Comparison of ENCODE assay signal across 24 cellular contexts in the genomic region with DNA sequence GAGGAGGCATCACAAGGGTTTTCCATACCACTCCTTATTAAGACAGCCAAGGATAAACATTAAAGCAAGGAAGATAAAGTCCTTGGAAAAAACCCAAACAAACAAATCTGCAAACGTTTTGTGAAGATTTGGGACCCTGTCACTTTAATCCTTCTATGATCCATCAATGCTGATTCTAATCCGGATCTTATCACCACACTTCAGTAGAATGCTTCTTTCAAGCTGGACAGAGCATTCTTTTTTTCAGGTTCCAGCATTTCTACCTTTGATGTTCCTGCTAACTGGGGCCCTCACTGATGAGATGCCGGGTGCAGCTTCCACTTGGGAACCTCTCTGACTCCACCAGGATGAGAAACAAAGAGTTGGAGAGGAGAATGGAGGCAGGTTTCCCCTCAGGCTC.
"Had no signal": no experiment of that assay in that cellular context is flagged by ENCODE, and none has a peak within 500 bp of the region (broad histone marks: within the 10 kb centered on the region; RNA-seq: fewer than 3 reads in every experiment).

No MANE protein-coding gene starts in this region.

- H3K4me3 ChIP-seq: coronary artery, dorsolateral prefrontal cortex, esophagus muscularis mucosa, gastroesophageal sphincter, heart right ventricle, left lung, lower lobe of right lung, mucosa of descending colon had no signal

- H3K4me1 Mint-ChIP-seq: naive B cell had no signal

- FAIRE-seq: colon, endothelial cell of umbilical vein, frontal cortex, islet of Langerhans, keratinocyte had no signal

- H3K27me3 ChIP-seq: dorsolateral prefrontal cortex had no signal

- H3K27ac Mint-ChIP-seq: mesothelial cell of epicardium had no signal

- H3K36me3 ChIP-seq: esophagus muscularis mucosa, gastroesophageal sphincter, heart right ventricle, left lung, lower lobe of right lung had no signal

- H3K4me3 Mint-ChIP-seq: mesothelial cell of epicardium, naive B cell had no signal

- DNase-seq: dermis blood vessel endothelial cell; dorsolateral prefrontal cortex; effector CD4-positive, alpha-beta T cell; effector memory CD4-positive, alpha-beta T cell; foreskin keratinocyte; glutamatergic neuron; heart right ventricle; hippocampal formation; left cardiac atrium; left lung; left ventricle myocardium superior; lower lobe of right lung; mesenchymal stem cell; mucosa of descending colon; naive B cell had no signal

- ATAC-seq: foreskin keratinocyte, gastroesophageal sphincter, heart right ventricle, left cardiac atrium, left lung, left ventricle myocardium superior, lower lobe of right lung, mucosa of descending colon had no signal
